In genomic region chr6:157527471-157527907, GRCh38 we compare ENCODE assay signal across 8 cellular contexts.
A peak's percentile ranks its signal among the peaks of the same experiment; 100 is the strongest.
DNase-seq lines count a peak whose midpoint lies in the region; ATAC-seq and TF ChIP-seq lines count a peak whose summit lies in the region.

No MANE protein-coding gene starts in this region.

- H3K27ac ChIP-seq in brain microvascular endothelial cell: no peak overlapping the region

- no peak for TF ChIP-seq CTCF in brain microvascular endothelial cell (IDR thresholded peaks at IDR 0.05; ENCODE audit: low read depth, low read length, missing control alignments)

- intact Hi-C loops in sciatic nerve (cut with DNase I): no loop called here
- intact Hi-C loops in left colon (cut with DNase I, micrococcal nuclease): no loop called here

- in situ Hi-C loops in brain microvascular endothelial cell (cut with HindIII; ENCODE audit: low pct_ligation_motif_present, low sequenced_read_pairs): no loop called here

- DNase-seq in brain microvascular endothelial cell (peak; percentile 11), sciatic nerve (ENCODE audit: low spot score) (no peak), kidney glomerular epithelial cell (lab: John Stamatoyannopoulos, UW) (no peak), left colon (no peak), AG08395 (ENCODE audit: low spot score) (no peak), Ammon's horn (ENCODE audit: low spot score) (no peak)

- ATAC-seq in GM18909 (IDR thresholded peaks at IDR 0.05; ENCODE audit: poor library complexity, unreplicated experiment) (peak; percentile 91), HG03097 (IDR thresholded peaks at IDR 0.05; ENCODE audit: low FRiP score, unreplicated experiment) (peak; percentile 77), sciatic nerve (peak; percentile 91), left colon (no peak)

- H3K4me3 ChIP-seq in brain microvascular endothelial cell (ENCODE audit: low read depth, low read length): no peak overlapping the region

- H3K36me3 ChIP-seq in brain microvascular endothelial cell (replicated peaks): no peaks in the 10 kb centered on the region

- H3K27me3 ChIP-seq in brain microvascular endothelial cell (replicated peaks): no peaks in the 10 kb centered on the region
